31 cellular contexts compared by ENCODE assay signal in genomic region chr15:95757171-95757570, GRCh38.
"Had no signal": no experiment of that assay in that cellular context is flagged by ENCODE, and none has a peak within 500 bp of the region (broad histone marks: within the 10 kb centered on the region; RNA-seq: fewer than 3 reads in every experiment).

No MANE protein-coding gene starts in this region.

- H2AFZ ChIP-seq: hepatocyte had no signal

- H3K4me3 ChIP-seq: ascending aorta, breast epithelium, cardiac muscle cell, colonic mucosa, esophagus muscularis mucosa, gastrocnemius medialis, heart right ventricle, hepatocyte had no signal

- H3K9me3 Mint-ChIP-seq: activated CD4-positive, alpha-beta memory T cell treated with anti-CD3 and anti-CD28 coated beads, Interleukin-2, amount 10 ng/mL, durations not matched to agents 7 days and 5 days; activated CD4-positive, alpha-beta T cell treated with anti-CD3 and anti-CD28 coated beads, Interleukin-2, amount 10 ng/mL, durations not matched to agents 7 days and 5 days; activated naive CD4-positive, alpha-beta T cell treated with anti-CD3 and anti-CD28 coated beads, Interleukin-2, amount 10 ng/mL, durations not matched to agents 7 days and 5 days; activated naive CD4-positive, alpha-beta T cell treated with anti-CD3 and anti-CD28 coated beads, Interleukin-2, amount 50 U/mL, for 72 hours; activated T-cell treated with anti-CD3 and anti-CD28 coated beads, Interleukin-2, amount 50 U/mL, for 24 hours; activated T-cell treated with anti-CD3 and anti-CD28 coated beads, Interleukin-2, amount 50 U/mL, for 72 hours; endodermal cell; WTC11 had no signal

- H3K4me3 Mint-ChIP-seq: activated CD4-positive, alpha-beta memory T cell treated with anti-CD3 and anti-CD28 coated beads, Interleukin-2, amount 10 ng/mL, durations not matched to agents 7 days and 5 days; activated CD4-positive, alpha-beta T cell treated with anti-CD3 and anti-CD28 coated beads, Interleukin-2, amount 10 ng/mL, durations not matched to agents 7 days and 5 days; activated naive CD4-positive, alpha-beta T cell treated with anti-CD3 and anti-CD28 coated beads, Interleukin-2, amount 10 ng/mL, durations not matched to agents 7 days and 5 days; activated naive CD8-positive, alpha-beta T cell treated with anti-CD3 and anti-CD28 coated beads, Interleukin-2, amount 10 ng/mL, durations not matched to agents 7 days and 5 days; activated T-cell treated with anti-CD3 and anti-CD28 coated beads, Interleukin-2, amount 50 U/mL, for 24 hours; activated T-cell treated with anti-CD3 and anti-CD28 coated beads, Interleukin-2, amount 50 U/mL, for 72 hours; brain; endodermal cell; WTC11 had no signal

- H3K27ac ChIP-seq: ascending aorta, breast epithelium, cardiac muscle cell, colonic mucosa, esophagus muscularis mucosa, foreskin keratinocyte, gastrocnemius medialis, heart right ventricle, hepatocyte, VCaP had no signal

- H3K79me2 ChIP-seq: hepatocyte had no signal

- H3K4me2 ChIP-seq: hepatocyte had no signal

- ATAC-seq: activated naive CD4-positive, alpha-beta T cell treated with anti-CD3 and anti-CD28 coated beads, Interleukin-2, amount 50 U/mL, for 72 hours; activated T-cell treated with anti-CD3 and anti-CD28 coated beads, Interleukin-2, amount 50 U/mL, for 72 hours; foreskin keratinocyte; gastrocnemius medialis; heart right ventricle; WTC11 had no signal

- H3K4me1 ChIP-seq: breast epithelium, colonic mucosa, esophagus muscularis mucosa, foreskin keratinocyte had no signal

- H3K36me3 ChIP-seq: ascending aorta, breast epithelium, cardiac muscle cell, colonic mucosa, esophagus muscularis mucosa, gastrocnemius medialis, heart right ventricle had no signal

- H3K27me3 ChIP-seq: ascending aorta, breast epithelium, cardiac muscle cell, colonic mucosa, esophagus muscularis mucosa, gastrocnemius medialis, heart right ventricle, hepatocyte had no signal

- H3K9me3 ChIP-seq: ascending aorta, breast epithelium, colonic mucosa, esophagus muscularis mucosa, gastrocnemius medialis, heart right ventricle had no signal

- H3K36me3 Mint-ChIP-seq: activated naive CD4-positive, alpha-beta T cell treated with anti-CD3 and anti-CD28 coated beads, Interleukin-2, amount 10 ng/mL, durations not matched to agents 7 days and 5 days; activated naive CD4-positive, alpha-beta T cell treated with anti-CD3 and anti-CD28 coated beads, Interleukin-2, amount 50 U/mL, for 72 hours; activated naive CD8-positive, alpha-beta T cell treated with anti-CD3 and anti-CD28 coated beads, Interleukin-2, amount 10 ng/mL, durations not matched to agents 7 days and 5 days; brain; WTC11 had no signal

- H3K27me3 Mint-ChIP-seq: activated CD4-positive, alpha-beta memory T cell treated with anti-CD3 and anti-CD28 coated beads, Interleukin-2, amount 10 ng/mL, durations not matched to agents 7 days and 5 days had no signal

- H3K27ac Mint-ChIP-seq: activated CD4-positive, alpha-beta memory T cell treated with anti-CD3 and anti-CD28 coated beads, Interleukin-2, amount 10 ng/mL, durations not matched to agents 7 days and 5 days; activated CD4-positive, alpha-beta T cell treated with anti-CD3 and anti-CD28 coated beads, Interleukin-2, amount 10 ng/mL, durations not matched to agents 7 days and 5 days; activated naive CD4-positive, alpha-beta T cell treated with anti-CD3 and anti-CD28 coated beads, Interleukin-2, amount 10 ng/mL, durations not matched to agents 7 days and 5 days; activated naive CD4-positive, alpha-beta T cell treated with anti-CD3 and anti-CD28 coated beads, Interleukin-2, amount 50 U/mL, for 72 hours; activated naive CD8-positive, alpha-beta T cell treated with anti-CD3 and anti-CD28 coated beads, Interleukin-2, amount 10 ng/mL, durations not matched to agents 7 days and 5 days; activated T-cell treated with anti-CD3 and anti-CD28 coated beads, Interleukin-2, amount 50 U/mL, for 24 hours; activated T-cell treated with anti-CD3 and anti-CD28 coated beads, Interleukin-2, amount 50 U/mL, for 72 hours; brain; endodermal cell; WTC11 had no signal

- DNase-seq: activated CD4-positive, alpha-beta memory T cell treated with anti-CD3 and anti-CD28 coated beads, Interleukin-2, amount 10 ng/mL, durations not matched to agents 7 days and 5 days; activated CD4-positive, alpha-beta T cell treated with anti-CD3 and anti-CD28 coated beads for 1 hour; activated CD4-positive, alpha-beta T cell treated with anti-CD3 and anti-CD28 coated beads for 4 hours; activated CD4-positive, alpha-beta T cell treated with anti-CD3 and anti-CD28 coated beads, Interleukin-2, amount 10 ng/mL, durations not matched to agents 7 days and 5 days; activated CD4-positive, alpha-beta T cell treated with anti-CD3 and anti-CD28 coated beads, Interleukin-2, amount 50 U/mL, for 4 hours; activated CD8-positive, alpha-beta memory T cell treated with anti-CD3 and anti-CD28 coated beads, Interleukin-2, amount 50 U/mL, for 48 hours; activated gamma-delta T cell; activated naive CD4-positive, alpha-beta T cell; activated naive CD4-positive, alpha-beta T cell treated with anti-CD3 and anti-CD28 coated beads, Interleukin-2, amount 10 ng/mL, durations not matched to agents 7 days and 5 days; activated naive CD8-positive, alpha-beta T cell treated with anti-CD3 and anti-CD28 coated beads, Interleukin-2, amount 10 ng/mL, durations not matched to agents 7 days and 5 days; activated T-cell treated with anti-CD3 and anti-CD28 coated beads for 4 hours; activated T-cell treated with anti-CD3 and anti-CD28 coated beads, Interleukin-2, amount 50 U/mL, for 24 hours; activated T-cell treated with anti-CD3 and anti-CD28 coated beads, Interleukin-2, amount 50 U/mL, for 72 hours; central memory CD4-positive, alpha-beta T cell; cerebellar nuclear complex; colonic mucosa; effector CD8-positive, alpha-beta T cell; endodermal cell; foreskin keratinocyte; gastrocnemius medialis; heart right ventricle; T-helper 2 cell had no signal

- H3K4me1 Mint-ChIP-seq: activated CD4-positive, alpha-beta memory T cell treated with anti-CD3 and anti-CD28 coated beads, Interleukin-2, amount 10 ng/mL, durations not matched to agents 7 days and 5 days; activated CD4-positive, alpha-beta T cell treated with anti-CD3 and anti-CD28 coated beads, Interleukin-2, amount 10 ng/mL, durations not matched to agents 7 days and 5 days; activated naive CD4-positive, alpha-beta T cell treated with anti-CD3 and anti-CD28 coated beads, Interleukin-2, amount 10 ng/mL, durations not matched to agents 7 days and 5 days; activated naive CD8-positive, alpha-beta T cell treated with anti-CD3 and anti-CD28 coated beads, Interleukin-2, amount 10 ng/mL, durations not matched to agents 7 days and 5 days had no signal
